In the genomic region with DNA sequence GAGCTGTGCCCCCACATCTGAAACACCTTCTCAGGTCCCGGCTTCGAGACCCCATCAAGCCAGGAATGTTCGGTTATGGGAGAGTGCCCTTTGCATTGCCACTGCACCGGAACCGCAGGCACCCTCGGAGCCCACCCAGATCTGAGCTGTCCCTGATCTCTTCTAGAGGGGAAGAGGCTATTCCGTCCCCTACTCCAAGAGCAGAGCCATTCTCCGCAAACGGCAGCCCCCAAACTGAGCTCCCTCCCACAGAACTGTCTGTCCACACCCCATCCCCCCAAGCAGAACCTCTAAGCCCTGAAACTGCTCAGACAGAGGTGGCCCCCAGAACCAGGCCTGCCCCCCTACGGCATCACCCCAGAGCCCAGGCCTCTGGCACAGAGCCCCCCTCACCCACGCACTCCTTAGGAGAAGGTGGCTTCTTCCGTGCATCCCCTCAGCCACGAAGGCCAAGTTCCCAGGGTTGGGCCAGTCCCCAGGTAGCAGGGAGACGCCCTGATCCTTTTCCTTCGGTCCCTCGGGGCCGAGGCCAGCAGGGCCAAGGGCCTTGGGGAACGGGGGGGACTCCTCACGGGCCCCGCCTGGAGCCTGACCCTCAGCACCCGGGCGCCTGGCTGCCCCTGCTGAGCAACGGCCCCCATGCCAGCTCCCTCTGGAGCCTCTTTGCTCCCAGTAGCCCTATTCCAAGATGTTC, we compare ENCODE assay signal across 1 cellular context.
TF ChIP-seq lines count a peak whose summit lies in the region.

No MANE protein-coding gene starts in this region.

TF ChIP-seq in H1, 55 proteins besides CTCF, POLR2A, EP300 and RAD21:
- TF ChIP-seq, protein P1, sequence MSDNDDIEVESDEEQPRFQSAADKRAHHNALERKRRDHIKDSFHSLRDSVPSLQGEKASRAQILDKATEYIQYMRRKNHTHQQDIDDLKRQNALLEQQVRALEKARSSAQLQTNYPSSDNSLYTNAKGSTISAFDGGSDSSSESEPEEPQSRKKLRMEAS (IDR thresholded peaks at IDR 0.05) = no peak
- no peak for TF ChIP-seq JUND (IDR thresholded peaks at IDR 0.05; ENCODE audit: low read length)
- TF ChIP-seq GTF2F1 (IDR thresholded peaks at IDR 0.05; ENCODE audit: borderline replicate concordance, low read depth, low read length) = no peak
- TF ChIP-seq ZNF274 (IDR thresholded peaks at IDR 0.05; ENCODE audit: borderline replicate concordance, extremely low read depth, low read length) = no peak
- no peak for TF ChIP-seq KDM5A (IDR thresholded peaks at IDR 0.05; ENCODE audit: low read length)
- no peak for TF ChIP-seq TBP (IDR thresholded peaks at IDR 0.05; ENCODE audit: low read depth, low read length)
- no peak for TF ChIP-seq BCL11A (IDR thresholded peaks at IDR 0.05; ENCODE audit: low read depth in 2 of 2, low read length in 2 of 2)
- TF ChIP-seq SP2 (IDR thresholded peaks at IDR 0.05; ENCODE audit: low read length) = no peak
- no peak for TF ChIP-seq MAFK (IDR thresholded peaks at IDR 0.05; ENCODE audit: low read depth, low read length)
